ENCODE assay signal across 11 cellular contexts in genomic region chr4:4866833-4867744, GRCh38. TPM values are rescaled to one million over a fixed set of nuclear protein-coding genes. Genes with fewer than 3 reads are reported as not detected.
DNase-seq lines count a peak whose midpoint lies in the region; ATAC-seq and TF ChIP-seq lines count a peak whose summit lies in the region.
"Had no signal": no experiment of that assay in that cellular context is flagged by ENCODE, and none has a peak within 500 bp of the region (broad histone marks: within the 10 kb centered on the region; RNA-seq: fewer than 3 reads in every experiment).

No MANE protein-coding gene starts in this region.

- DNase-seq in endothelial cell (ENCODE audit: low spot score) (peak; percentile 77), osteoblast (ENCODE audit: insufficient read length, low spot score, missing footprints) (no peak), NCI-H2029 (lab: John Stamatoyannopoulos, UW) (no peak), T-helper 2 cell (no peak)
- DNase-seq in stimulated activated naive CD4-positive, alpha-beta T cell treated with Interleukin-2 at 50 U/mL for 16 hours (lab: John Stamatoyannopoulos, UW) = no peak
- DNase-seq: Peyer's patch had no signal

- peaks cover 0 to 96% (median 89%) of the 10 kb centered on the region in 11 experiments; a peak in 19 of 22 replicates for H4K20me1 ChIP-seq in BLaER1 treated with 17β-estradiol and CSF1 and Interleukin-3, amounts not matched to agents 10 nM and 100 nM
- no peaks in the 10 kb centered on the region for H4K20me1 ChIP-seq in osteoblast (ENCODE audit: insufficient read depth, low read length)

- no peak overlapping the region for H3K9ac ChIP-seq in BLaER1 treated with 17β-estradiol and CSF1 and Interleukin-3, amounts not matched to agents 10 nM and 100 nM
- peak overlapping the region; percentile 65 for H3K9ac ChIP-seq in HUES6 (ENCODE audit: low read length)

- H3K4me3 ChIP-seq in BLaER1 treated with 17β-estradiol and CSF1 and Interleukin-3, amounts not matched to agents 10 nM and 100 nM = peak overlapping the region; percentile 6 to 57 (median 36); a peak in 16 of 20 replicates
- peak overlapping the region; percentile 45; the same call in 1 of the 2 replicates for H3K4me3 ChIP-seq in HUES6 (ENCODE audit: low read depth, low read length)
- no peak overlapping the region for H3K4me3 ChIP-seq in osteoblast (ENCODE audit: insufficient read depth, low read length)
- H3K4me3 ChIP-seq: Peyer's patch had no signal

- H3K27me3 ChIP-seq in BLaER1 treated with 17β-estradiol and CSF1 and Interleukin-3, amounts not matched to agents 10 nM and 100 nM = peaks cover 100% of the 10 kb centered on the region in 11 experiments
- H3K27me3 ChIP-seq in HUES6 (ENCODE audit: control insufficient read depth, insufficient read depth, low read length) (peaks cover 100% of the 10 kb centered on the region), osteoblast (ENCODE audit: insufficient read depth, low read length) (peaks cover 70% of the 10 kb centered on the region)

- no peak overlapping the region for H3K27ac Mint-ChIP-seq in endothelial cell (ENCODE audit: unreplicated experiment)

- H3K4me1 Mint-ChIP-seq in endothelial cell (ENCODE audit: unreplicated experiment) = peaks cover 48% of the 10 kb centered on the region

- no peak for ATAC-seq in HG02885 (IDR thresholded peaks at IDR 0.05; ENCODE audit: poor library complexity, unreplicated experiment)

- peaks cover 55% of the 10 kb centered on the region for H3K27me3 Mint-ChIP-seq in endothelial cell (ENCODE audit: unreplicated experiment)

- peaks cover 19 to 45% (median 28%) of the 10 kb centered on the region in 10 experiments for H3K4me1 ChIP-seq in BLaER1 treated with 17β-estradiol and CSF1 and Interleukin-3, amounts not matched to agents 10 nM and 100 nM
- peaks cover 58% of the 10 kb centered on the region; the same call in 1 of the 2 replicates for H3K4me1 ChIP-seq in HUES6 (ENCODE audit: control insufficient read depth, insufficient read depth, low read length)
- no peaks in the 10 kb centered on the region for H3K4me1 ChIP-seq in osteoblast (ENCODE audit: insufficient read depth, low read length)

- peaks cover 0 to 9% (median 0%) of the 10 kb centered on the region in 11 experiments; a peak in 3 of 22 replicates for H3K9me3 ChIP-seq in BLaER1 treated with 17β-estradiol and CSF1 and Interleukin-3, amounts not matched to agents 10 nM and 100 nM (replicated peaks in 1 of 11)
- H3K9me3 ChIP-seq in HUES6 (ENCODE audit: control insufficient read depth, insufficient read depth, low read depth, low read length) (no peaks in the 10 kb centered on the region), osteoblast (ENCODE audit: low read depth, low read length) (no peaks in the 10 kb centered on the region)
- H3K9me3 ChIP-seq: tibial nerve had no signal

- peaks cover 25% of the 10 kb centered on the region for H3K36me3 Mint-ChIP-seq in endothelial cell (ENCODE audit: low read depth, unreplicated experiment)

- H3K4me2 ChIP-seq in BLaER1 treated with 17β-estradiol and CSF1 and Interleukin-3, amounts not matched to agents 10 nM and 100 nM = peak overlapping the region; percentile 39 to 92 (median 67)
- H3K4me2 ChIP-seq in osteoblast (ENCODE audit: insufficient read depth, low read length) = peak overlapping the region; percentile 66

- no peaks in the 10 kb centered on the region for H3K36me3 ChIP-seq in BLaER1 treated with 17β-estradiol and CSF1 and Interleukin-3, amounts not matched to agents 10 nM and 100 nM
- no peaks in the 10 kb centered on the region; the same call in 1 of the 2 replicates for H3K36me3 ChIP-seq in HUES6 (ENCODE audit: control insufficient read depth, insufficient read depth, low read length)
- peaks cover 7% of the 10 kb centered on the region for H3K36me3 ChIP-seq in osteoblast (ENCODE audit: insufficient read depth, low read length)
- H3K36me3 ChIP-seq: Peyer's patch had no signal

- H3K9me3 Mint-ChIP-seq in endothelial cell (ENCODE audit: unreplicated experiment) = no peaks in the 10 kb centered on the region

- TF ChIP-seq CTCF in endothelial cell (IDR thresholded peaks at IDR 0.05; ENCODE audit: unreplicated experiment) = peak; percentile 25
- TF ChIP-seq CTCF in osteoblast (IDR thresholded peaks at IDR 0.05; ENCODE audit: extremely low read depth, low read depth, low read length) = no peak

- peak overlapping the region; percentile 59 for H3K4me3 Mint-ChIP-seq in endothelial cell (ENCODE audit: unreplicated experiment)

- H3K27ac ChIP-seq in BLaER1 treated with 17β-estradiol and CSF1 and Interleukin-3, amounts not matched to agents 10 nM and 100 nM = no peak overlapping the region
- H3K27ac ChIP-seq in HUES6 (ENCODE audit: low read depth, low read length) = no peak overlapping the region
- H3K27ac ChIP-seq in osteoblast (ENCODE audit: low read depth, low read length) = no peak overlapping the region
- H3K27ac ChIP-seq: Peyer's patch, skin epidermis, tibial nerve had no signal

- no peaks in the 10 kb centered on the region for H3K79me2 ChIP-seq in osteoblast (ENCODE audit: insufficient read depth, low read length)

- peak overlapping the region; percentile 35 for H2AFZ ChIP-seq in osteoblast (ENCODE audit: low read length)

RNA-seq across cellular contexts. Expression of gene MSX1, which starts 7.6 kb away (rescaled TPM):
- total RNA-seq in endothelial cell (ENCODE audit: unreplicated experiment) (17.4 TPM), osteoblast (2.9 and 3.8 TPM in 2 replicates)
- total RNA-seq: Peyer's patch had no signal
